ENCODE assay signal across 14 cellular contexts in the genomic region with DNA sequence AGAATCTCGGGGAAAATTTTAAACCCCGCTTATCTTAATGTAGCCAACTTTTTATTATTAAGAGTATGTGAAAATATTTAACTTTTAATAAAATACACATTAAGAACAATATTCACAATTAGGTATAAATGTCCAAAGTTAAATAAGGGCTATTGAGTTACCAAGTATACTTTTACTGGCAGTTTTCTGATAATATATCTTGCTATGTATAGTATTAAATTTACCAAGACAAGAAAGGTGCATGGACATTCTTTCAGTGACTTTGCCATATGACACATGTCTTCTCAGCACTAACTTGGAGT.
"Had no signal": no experiment of that assay in that cellular context is flagged by ENCODE, and none has a peak within 500 bp of the region (broad histone marks: within the 10 kb centered on the region; RNA-seq: fewer than 3 reads in every experiment).

No MANE protein-coding gene starts in this region.

- H3K9me3 Mint-ChIP-seq: activated naive CD4-positive, alpha-beta T cell treated with anti-CD3 and anti-CD28 coated beads, Interleukin-2, amount 10 ng/mL, durations not matched to agents 7 days and 5 days; activated T-helper 2 cell treated with anti-CD3 and anti-CD28 coated beads, Interferon-gamma antibody, Interleukin-2, Interleukin-4, amounts not matched to agents 10 μg/mL and 5 μg/mL and 100 μg/mL, durations not matched to agents 14 hours and 24 hours and 36 hours had no signal

- H3K4me2 ChIP-seq: hepatocyte had no signal

- H3K27me3 ChIP-seq: adrenal gland, hepatocyte, neutrophil, right atrium auricular region, stomach had no signal

- H3K36me3 ChIP-seq: adrenal gland had no signal

- H3K4me3 ChIP-seq: adrenal gland, hepatocyte, right atrium auricular region, skin epidermis, stomach, thoracic aorta had no signal

- H3K27me3 Mint-ChIP-seq: activated naive CD4-positive, alpha-beta T cell treated with anti-CD3 and anti-CD28 coated beads, Interleukin-2, amount 10 ng/mL, durations not matched to agents 7 days and 5 days had no signal

- H2AFZ ChIP-seq: hepatocyte had no signal

- H3K4me1 ChIP-seq: adrenal gland had no signal

- H3K27ac Mint-ChIP-seq: activated naive CD4-positive, alpha-beta T cell treated with anti-CD3 and anti-CD28 coated beads, Interleukin-2, amount 10 ng/mL, durations not matched to agents 7 days and 5 days; activated T-helper 2 cell treated with anti-CD3 and anti-CD28 coated beads, Interferon-gamma antibody, Interleukin-2, Interleukin-4, amounts not matched to agents 10 μg/mL and 5 μg/mL and 100 μg/mL, durations not matched to agents 14 hours and 24 hours and 36 hours had no signal

- H3K9me3 ChIP-seq: adrenal gland, neutrophil, right atrium auricular region, stomach, thoracic aorta had no signal

- H3K4me1 Mint-ChIP-seq: activated naive CD4-positive, alpha-beta T cell treated with anti-CD3 and anti-CD28 coated beads, Interleukin-2, amount 10 ng/mL, durations not matched to agents 7 days and 5 days had no signal

- H3K4me3 Mint-ChIP-seq: activated naive CD4-positive, alpha-beta T cell treated with anti-CD3 and anti-CD28 coated beads, Interleukin-2, amount 10 ng/mL, durations not matched to agents 7 days and 5 days had no signal

- H3K27ac ChIP-seq: adrenal gland, hepatocyte, neutrophil, skin epidermis, stomach, thoracic aorta had no signal

- DNase-seq: activated CD4-positive, alpha-beta T cell treated with anti-CD3 and anti-CD28 coated beads for 48 hours; activated CD8-positive, alpha-beta memory T cell treated with anti-CD3 and anti-CD28 coated beads for 24 hours; activated naive CD4-positive, alpha-beta T cell treated with anti-CD3 and anti-CD28 coated beads, Interleukin-2, amount 10 ng/mL, durations not matched to agents 7 days and 5 days; adrenal gland; effector memory CD4-positive, alpha-beta T cell; kidney; stimulated activated CD4-positive, alpha-beta T cell treated with anti-CD3 and anti-CD28 coated beads, Interleukin-4, amount 100 ng/mL, for 4 hours; stomach had no signal

- H3K79me2 ChIP-seq: hepatocyte had no signal
